In the genomic region with DNA sequence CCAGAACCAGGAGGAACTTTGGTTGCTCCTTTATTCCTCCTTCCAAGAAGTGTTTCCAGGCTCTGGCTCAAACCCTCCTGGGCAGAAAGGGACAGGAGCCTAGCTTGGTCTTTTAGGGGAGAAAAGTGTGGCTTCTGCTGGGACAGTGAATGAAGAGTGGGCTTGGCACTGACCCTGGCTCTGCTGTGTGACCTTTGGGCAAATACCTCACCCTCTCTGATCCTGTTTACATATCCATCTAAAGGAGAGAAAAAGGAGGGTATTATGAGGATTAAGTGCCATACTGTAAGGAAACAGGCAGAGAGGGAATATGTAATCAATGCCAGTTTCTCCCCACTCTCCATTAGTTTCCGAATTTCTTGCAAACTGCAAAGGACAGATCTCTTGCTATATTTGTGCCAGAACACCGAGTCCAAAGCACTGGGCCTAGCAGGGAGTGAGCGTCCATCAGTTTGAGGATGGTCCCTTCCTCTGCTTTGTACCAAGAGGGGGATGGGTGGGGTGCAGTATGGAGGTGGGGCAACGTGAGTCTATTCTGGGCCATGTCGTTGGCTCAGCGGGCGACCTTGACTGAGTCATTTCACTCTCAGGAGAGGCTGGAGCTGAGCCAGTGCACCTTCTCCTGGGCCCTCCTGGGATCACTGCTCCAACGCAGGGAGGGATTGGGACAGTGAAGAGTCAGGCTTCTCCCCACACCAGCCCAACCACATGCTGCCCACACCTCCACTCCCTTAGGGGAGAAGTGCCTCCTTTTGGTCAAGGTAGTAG, we compare ENCODE assay signal across 3 cellular contexts.
TF ChIP-seq lines count a peak whose summit lies in the region.

No MANE protein-coding gene starts in this region.

TF ChIP-seq in HepG2, 621 proteins besides CTCF, POLR2A, EP300 and RAD21:
- TF ChIP-seq ZNF768 (CRISPR knock-in tag; IDR thresholded peaks at IDR 0.05): peak; percentile 59; the same call in 1 of the 2 replicates
- no peak for TF ChIP-seq ZNF280D (CRISPR knock-in tag; IDR thresholded peaks at IDR 0.05)

TF ChIP-seq in GM23338, 12 proteins besides CTCF, POLR2A, EP300 and RAD21 (continues in another document):
- TF ChIP-seq STAT1 (IDR thresholded peaks at IDR 0.05; ENCODE audit: unreplicated experiment): no peak
- no peak for TF ChIP-seq CREB1 (CRISPR knock-in tag; IDR thresholded peaks at IDR 0.05; ENCODE audit: low read depth)
- TF ChIP-seq, protein P1, sequence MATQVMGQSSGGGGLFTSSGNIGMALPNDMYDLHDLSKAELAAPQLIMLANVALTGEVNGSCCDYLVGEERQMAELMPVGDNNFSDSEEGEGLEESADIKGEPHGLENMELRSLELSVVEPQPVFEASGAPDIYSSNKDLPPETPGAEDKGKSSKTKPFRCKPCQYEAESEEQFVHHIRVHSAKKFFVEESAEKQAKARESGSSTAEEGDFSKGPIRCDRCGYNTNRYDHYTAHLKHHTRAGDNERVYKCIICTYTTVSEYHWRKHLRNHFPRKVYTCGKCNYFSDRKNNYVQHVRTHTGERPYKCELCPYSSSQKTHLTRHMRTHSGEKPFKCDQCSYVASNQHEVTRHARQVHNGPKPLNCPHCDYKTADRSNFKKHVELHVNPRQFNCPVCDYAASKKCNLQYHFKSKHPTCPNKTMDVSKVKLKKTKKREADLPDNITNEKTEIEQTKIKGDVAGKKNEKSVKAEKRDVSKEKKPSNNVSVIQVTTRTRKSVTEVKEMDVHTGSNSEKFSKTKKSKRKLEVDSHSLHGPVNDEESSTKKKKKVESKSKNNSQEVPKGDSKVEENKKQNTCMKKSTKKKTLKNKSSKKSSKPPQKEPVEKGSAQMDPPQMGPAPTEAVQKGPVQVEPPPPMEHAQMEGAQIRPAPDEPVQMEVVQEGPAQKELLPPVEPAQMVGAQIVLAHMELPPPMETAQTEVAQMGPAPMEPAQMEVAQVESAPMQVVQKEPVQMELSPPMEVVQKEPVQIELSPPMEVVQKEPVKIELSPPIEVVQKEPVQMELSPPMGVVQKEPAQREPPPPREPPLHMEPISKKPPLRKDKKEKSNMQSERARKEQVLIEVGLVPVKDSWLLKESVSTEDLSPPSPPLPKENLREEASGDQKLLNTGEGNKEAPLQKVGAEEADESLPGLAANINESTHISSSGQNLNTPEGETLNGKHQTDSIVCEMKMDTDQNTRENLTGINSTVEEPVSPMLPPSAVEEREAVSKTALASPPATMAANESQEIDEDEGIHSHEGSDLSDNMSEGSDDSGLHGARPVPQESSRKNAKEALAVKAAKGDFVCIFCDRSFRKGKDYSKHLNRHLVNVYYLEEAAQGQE (IDR thresholded peaks at IDR 0.05; ENCODE audit: unreplicated experiment): no peak
- TF ChIP-seq ETS1 (IDR thresholded peaks at IDR 0.05): no peak
- TF ChIP-seq ZNF331 (CRISPR knock-in tag; IDR thresholded peaks at IDR 0.05; ENCODE audit: low read depth): no peak
- TF ChIP-seq ZNF114 (CRISPR knock-in tag; IDR thresholded peaks at IDR 0.05): no peak

TF ChIP-seq in HEK293T, 16 proteins besides CTCF, POLR2A, EP300 and RAD21:
- TF ChIP-seq TARDBP (IDR thresholded peaks at IDR 0.05) (no peak), CTBP1 (IDR thresholded peaks at IDR 0.05; ENCODE audit: borderline replicate concordance) (no peak), ARNT (IDR thresholded peaks at IDR 0.05) (no peak)
